ENCODE assay signal across 21 cellular contexts in genomic region chrX:15549189-15550012, GRCh38. TPM values are rescaled to one million over a fixed set of nuclear protein-coding genes. Genes with fewer than 3 reads are reported as not detected.
A peak's percentile ranks its signal among the peaks of the same experiment; 100 is the strongest.
DNase-seq lines count a peak whose midpoint lies in the region; ATAC-seq, FAIRE-seq and TF ChIP-seq lines count a peak whose summit lies in the region.
"Had no signal": no experiment of that assay in that cellular context is flagged by ENCODE, and none has a peak within 500 bp of the region (broad histone marks: within the 10 kb centered on the region; RNA-seq: fewer than 3 reads in every experiment).

No MANE protein-coding gene starts in this region.

- TF ChIP-seq CTCF in IMR-90 (conservative IDR thresholded peaks at IDR 0.05; ENCODE audit: low read depth, low read length) = no peak
- TF ChIP-seq CTCF in bronchial epithelial cell (IDR thresholded peaks at IDR 0.05; ENCODE audit: insufficient read depth, low read length, severe bottlenecking) = no peak
- TF ChIP-seq CTCF in progenitor cell of endocrine pancreas (IDR thresholded peaks at IDR 0.05; ENCODE audit: unreplicated experiment) = no peak

- H3K27ac Mint-ChIP-seq in progenitor cell of endocrine pancreas = peak overlapping the region; percentile 69
- H3K27ac Mint-ChIP-seq: H9 had no signal

- H2AK9ac ChIP-seq in IMR-90 (replicated peaks; ENCODE audit: low read depth, low read length, poor library complexity) = no peak overlapping the region

- no peak overlapping the region for H4K91ac ChIP-seq in IMR-90 (ENCODE audit: insufficient read depth, low read depth, low read length)

- POLR2A ChIA-PET in IMR-90 (lab: Charles Lee; ENCODE audit: unreplicated experiment) = no interaction called here

- no peaks in the 10 kb centered on the region for H3K9me3 ChIP-seq in IMR-90 (ENCODE audit: control insufficient read depth, insufficient read depth, low read length)
- H3K9me3 ChIP-seq: MG63, SJCRH30 had no signal

- no peak overlapping the region for H3K4me3 Mint-ChIP-seq in progenitor cell of endocrine pancreas (ENCODE audit: low read depth)
- H3K4me3 Mint-ChIP-seq: H9 had no signal

- no peak overlapping the region for H3K14ac ChIP-seq in IMR-90 (replicated peaks; ENCODE audit: low read depth, low read length)

- H3K27ac ChIP-seq in IMR-90 (ENCODE audit: insufficient read depth, low read length) = no peak overlapping the region
- H3K27ac ChIP-seq: C4-2B, SJCRH30 had no signal

- ATAC-seq in IMR-90 (ENCODE audit: low read depth) = no peak
- no peak for ATAC-seq in HG02798 (IDR thresholded peaks at IDR 0.05; ENCODE audit: poor library complexity, unreplicated experiment)
- ATAC-seq in Right ventricle myocardium inferior = no peak

- H2AFZ ChIP-seq in IMR-90 (replicated peaks; ENCODE audit: low read length, poor library complexity) = no peak overlapping the region

- no peaks in the 10 kb centered on the region for H3K4me1 ChIP-seq in IMR-90 (ENCODE audit: control insufficient read depth, insufficient read depth, low read length)
- H3K4me1 ChIP-seq: SJCRH30 had no signal

- in situ Hi-C loops in IMR-90 (cut with MboI; ENCODE audit: low sequenced_read_pairs) = no loop called here

- H3K18ac ChIP-seq in IMR-90 (ENCODE audit: low read depth, low read length) = no peak overlapping the region

- intact Hi-C loops in IMR-90 (cut with micrococcal nuclease) (no loop called here), Right ventricle myocardium inferior (cut with DNase I) (no loop called here)

- H2BK120ac ChIP-seq in IMR-90 (ENCODE audit: low read depth, low read length) = no peak overlapping the region

- CTCF ChIA-PET in IMR-90 (lab: Yijun Ruan, JAX) = no interaction called here

- WGBS in IMR-90 (ENCODE audit: extremely low coverage in 2 of 2, insufficient read length in 1 of 2), 2 experiments = 43% methylated on average over 4 of the region's 8 CpGs; no CpG with 5 or more reads in 1 of the 2 experiments

- no peaks in the 10 kb centered on the region for H4K20me1 ChIP-seq in IMR-90 (ENCODE audit: insufficient read depth, low read length)

- TF ChIP-seq RAD21 in IMR-90 (IDR thresholded peaks at IDR 0.05; ENCODE audit: low read length) = no peak

- no peak overlapping the region for H2BK5ac ChIP-seq in IMR-90 (ENCODE audit: low read depth, low read length, poor library complexity, severe bottlenecking)

- H3K4me3 ChIP-seq in IMR-90 (ENCODE audit: insufficient read depth, low read depth, low read length) = no peak overlapping the region
- no peak overlapping the region for H3K4me3 ChIP-seq in bronchial epithelial cell (ENCODE audit: low read depth, low read length)
- H3K4me3 ChIP-seq: MG63, SJCRH30 had no signal

- H3K9ac ChIP-seq in IMR-90 (ENCODE audit: low read depth, low read length) = no peak overlapping the region

- no peaks in the 10 kb centered on the region for H3K9me3 Mint-ChIP-seq in progenitor cell of endocrine pancreas (ENCODE audit: low read depth)
- H3K9me3 Mint-ChIP-seq: H9 had no signal

- no peak overlapping the region for H4K8ac ChIP-seq in IMR-90 (ENCODE audit: low read depth in 2 of 2, low read length in 2 of 2)

- no peak overlapping the region for H2AK5ac ChIP-seq in IMR-90 (ENCODE audit: low read depth, low read length)

- H3K9me1 ChIP-seq in IMR-90 (ENCODE audit: insufficient read depth, low read length) = no peaks in the 10 kb centered on the region

- FAIRE-seq in bronchial epithelial cell (lab: Jason Lieb, UNC) = peak; percentile 84
- FAIRE-seq: D721Med had no signal

- no TSS peak for BruUV-seq in IMR-90 (replicated peaks; lab: Mats Ljungman, UMichigan)

- H3K4me2 ChIP-seq in IMR-90 (ENCODE audit: low read depth, low read length) = no peak overlapping the region

- no peaks in the 10 kb centered on the region for H3K36me3 Mint-ChIP-seq in progenitor cell of endocrine pancreas (ENCODE audit: insufficient read depth)

- H4K5ac ChIP-seq in IMR-90 (ENCODE audit: low read depth, low read length) = no peak overlapping the region

- DNase-seq in IMR-90 (no peak), NOMO-1 treated with DMSO at 0.1 percent for 48 hours (lab: John Stamatoyannopoulos, UW; ENCODE audit: unreplicated experiment) (peak; percentile 34), bronchial epithelial cell (ENCODE audit: low read depth) (no peak), progenitor cell of endocrine pancreas (ENCODE audit: low spot score, unreplicated experiment) (no peak), NCI-H1092 treated with DMSO at 0.1 percent for 48 hours (lab: John Stamatoyannopoulos, UW) (no peak), Right ventricle myocardium inferior (ENCODE audit: missing footprints) (no peak)
- DNase-seq: ACHN, AML-193, DND-41, H9, Karpas-422, MG63, NCI-H187, NCI-H2107, NCI-H82, SJCRH30 had no signal

- H3K79me1 ChIP-seq in IMR-90 (ENCODE audit: low read depth in 1 of 2, low read length in 2 of 2) = no peaks in the 10 kb centered on the region

- H3K27me3 ChIP-seq in IMR-90 (ENCODE audit: control insufficient read depth, insufficient read depth, low read length) (peaks cover 13% of the 10 kb centered on the region), bronchial epithelial cell (ENCODE audit: control insufficient read depth, insufficient read depth, low read length) (no peaks in the 10 kb centered on the region)
- H3K27me3 ChIP-seq: MG63, SJCRH30 had no signal

- no peak overlapping the region for H3K56ac ChIP-seq in IMR-90 (ENCODE audit: extremely low read depth, insufficient read depth, low read length)

- peaks cover 3% of the 10 kb centered on the region for H3K27me3 Mint-ChIP-seq in progenitor cell of endocrine pancreas

- no peak overlapping the region for H3K23ac ChIP-seq in IMR-90 (ENCODE audit: low read depth, low read length)

- no peak overlapping the region for H2BK15ac ChIP-seq in IMR-90 (ENCODE audit: low read depth, low read length)

- H3K4ac ChIP-seq in IMR-90 (ENCODE audit: low read depth, low read length) = no peak overlapping the region

- H3K36me3 ChIP-seq in IMR-90 (ENCODE audit: control insufficient read depth, insufficient read depth, low read length) (no peaks in the 10 kb centered on the region), bronchial epithelial cell (ENCODE audit: control insufficient read depth, insufficient read depth, low read length) (no peaks in the 10 kb centered on the region)
- H3K36me3 ChIP-seq: MG63, SJCRH30 had no signal

- no peaks in the 10 kb centered on the region for H3K4me1 Mint-ChIP-seq in progenitor cell of endocrine pancreas (ENCODE audit: low read depth)

- H2BK20ac ChIP-seq in IMR-90 (ENCODE audit: low read depth, low read length) = no peak overlapping the region

- dilution Hi-C loops in IMR-90 (cut with HindIII; ENCODE audit: low sequenced_read_pairs, unreplicated experiment) = no loop called here

- no peak for TF ChIP-seq POLR2A in IMR-90 (IDR thresholded peaks at IDR 0.05; ENCODE audit: low read depth, low read length)

TF ChIP-seq in IMR-90, 13 proteins besides CTCF, POLR2A, EP300 and RAD21:
- TF ChIP-seq BHLHE40 (IDR thresholded peaks at IDR 0.05; ENCODE audit: low read depth, low read length) = no peak
- TF ChIP-seq CEBPB (IDR thresholded peaks at IDR 0.05; ENCODE audit: low read depth, low read length) = 0 out of 2 replicates have a peak, but pooled peaks have one; percentile 20

RNA-seq across cellular contexts. Expression of gene BMX, which starts 48.8 kb away (rescaled TPM):
- total RNA-seq in IMR-90 (2012; rRNA removed) (not detected in 2 replicates), bronchial epithelial cell (not detected in 2 replicates), progenitor cell of endocrine pancreas (not detected in 2 replicates), Right ventricle myocardium inferior (1.4 TPM)
- not detected in 2 replicates for polyA plus RNA-seq in IMR-90 (2012; rRNA removed)
- polyA plus RNA-seq in IMR-90 (2012; cell fraction: cytosol; rRNA removed) = not detected in 2 replicates
- not detected in 2 replicates for polyA plus RNA-seq in IMR-90 (2012; cell fraction: nucleus; rRNA removed; ENCODE audit: low replicate concordance)
- total RNA-seq: G401, H9, HT-29 had no signal

RNA-seq across cellular contexts. Expression of gene ACE2, which starts 51.4 kb away (rescaled TPM):
- total RNA-seq in IMR-90 (2012; rRNA removed) (not detected in 2 replicates), bronchial epithelial cell (1.2 TPM in 1 of 2 replicates, not detected in the other), progenitor cell of endocrine pancreas (0.09 and 0.67 TPM in 2 replicates), Right ventricle myocardium inferior (16.6 TPM)
- not detected in 2 replicates for polyA plus RNA-seq in IMR-90 (2012; rRNA removed)
- not detected in 2 replicates for polyA plus RNA-seq in IMR-90 (2012; cell fraction: cytosol; rRNA removed)
- not detected in 2 replicates for polyA plus RNA-seq in IMR-90 (2012; cell fraction: nucleus; rRNA removed; ENCODE audit: low replicate concordance)
- total RNA-seq: G401, H9, HT-29 had no signal

RNA-seq across cellular contexts. Expression of gene PIR, which starts 56.3 kb away (rescaled TPM):
- 5.7 and 5.8 TPM in 2 replicates for total RNA-seq in IMR-90 (2012; rRNA removed)
- 7.3 and 8.7 TPM in 2 replicates for polyA plus RNA-seq in IMR-90 (2012; rRNA removed)
- 3.8 and 7.4 TPM in 2 replicates for polyA plus RNA-seq in IMR-90 (2012; cell fraction: cytosol; rRNA removed)
- polyA plus RNA-seq in IMR-90 (2012; cell fraction: nucleus; rRNA removed; ENCODE audit: low replicate concordance) = 1.8 and 6.8 TPM in 2 replicates
- total RNA-seq in bronchial epithelial cell = 23.7 and 35.8 TPM in 2 replicates
- total RNA-seq in progenitor cell of endocrine pancreas = 14.9 and 17.0 TPM in 2 replicates
- total RNA-seq in Right ventricle myocardium inferior = 13.2 TPM
